Comparison of ENCODE assay signal across 27 cellular contexts in the genomic region with DNA sequence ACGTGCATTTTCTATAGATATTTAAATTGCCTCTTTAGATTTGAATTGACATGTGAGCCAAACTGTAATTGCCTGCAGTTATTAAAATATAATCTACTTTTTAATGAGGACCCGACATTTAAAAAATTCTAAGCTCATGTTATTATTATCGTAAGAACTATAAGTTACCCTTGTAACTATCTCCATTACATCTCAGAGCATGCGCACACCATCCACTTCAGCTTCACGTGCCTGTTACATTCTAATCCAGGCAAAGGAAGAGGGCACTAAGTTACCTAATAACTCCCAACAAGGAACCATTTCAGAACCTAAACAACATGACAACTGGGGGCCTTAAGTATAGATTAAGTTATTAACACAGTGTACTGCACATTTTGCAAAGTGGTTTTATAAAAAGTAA.
"Had no signal": no experiment of that assay in that cellular context is flagged by ENCODE, and none has a peak within 500 bp of the region (broad histone marks: within the 10 kb centered on the region; RNA-seq: fewer than 3 reads in every experiment).

No MANE protein-coding gene starts in this region.

- H3K9me3 ChIP-seq: suprapubic skin, testis, thoracic aorta, thyroid gland, tibial artery, tibial nerve, upper lobe of left lung, upper lobe of right lung, uterus, vagina had no signal

- H3K36me3 ChIP-seq: stomach, suprapubic skin, thoracic aorta, thyroid gland, tibial artery, tibial nerve, transverse colon, upper lobe of left lung, upper lobe of right lung, uterus, vagina had no signal

- H3K4me1 ChIP-seq: stomach, suprapubic skin, testis, thyroid gland, tibial artery, tibial nerve, transverse colon, upper lobe of left lung, upper lobe of right lung, uterus, vagina had no signal

- DNase-seq: stimulated activated CD4-positive, alpha-beta T cell treated with anti-CD3 and anti-CD28 coated beads, Interleukin-2, amount 100 ng/mL, for 48 hours; stimulated activated CD4-positive, alpha-beta T cell treated with anti-CD3 and anti-CD28 coated beads, Interleukin-4, amount 100 ng/mL, for 1 hour; stimulated activated CD4-positive, alpha-beta T cell treated with anti-CD3 and anti-CD28 coated beads, Interleukin-4, amount 100 ng/mL, for 24 hours; stimulated activated CD4-positive, alpha-beta T cell treated with anti-CD3 and anti-CD28 coated beads, Interleukin-4, amount 100 ng/mL, for 4 hours; stimulated activated CD8-positive, alpha-beta memory T cell treated with anti-CD3 and anti-CD28 coated beads, Interleukin-4, amount 100 ng/mL, for 48 hours; stimulated activated naive B cell treated with anti-CD40 and anti-IgM and Interleukin-4, amounts not matched to agents 10 μg/mL and 1 μg/mL and 100 μg/mL, for 72 hours; stimulated activated naive CD4-positive, alpha-beta T cell; stimulated activated naive CD4-positive, alpha-beta T cell treated with Interleukin-2 at 50 U/mL for 16 hours; stimulated activated naive CD8-positive, alpha-beta T cell treated with anti-CD3 and anti-CD28 coated beads, Interleukin-15, amount 100 ng/mL, for 72 hours; stimulated activated naive CD8-positive, alpha-beta T cell treated with anti-CD3 and anti-CD28 coated beads, Interleukin-15, Interleukin-2, amounts not matched to agents 100 U/mL and 50 U/mL, for 24 hours; stomach; substantia nigra; testis; thyroid gland; tibial artery; transverse colon; trophoblast cell; upper lobe of left lung; upper lobe of right lung; uterus had no signal

- H3K27ac ChIP-seq: stomach, suprapubic skin, testis, thoracic aorta, thyroid gland, tibial artery, tibial nerve, transverse colon, upper lobe of left lung, upper lobe of right lung, uterus, vagina had no signal

- FAIRE-seq: urothelium cell line had no signal

- H3K27me3 ChIP-seq: stomach, suprapubic skin, testis, thyroid gland, tibial artery, tibial nerve, transverse colon, upper lobe of left lung, upper lobe of right lung, uterus, vagina had no signal

- H3K4me3 ChIP-seq: stomach, suprapubic skin, testis, thoracic aorta, thyroid gland, tibial artery, tibial nerve, transverse colon, upper lobe of left lung, upper lobe of right lung, uterus, vagina had no signal

- ATAC-seq: stimulated activated effector memory CD8-positive, alpha-beta T cell treated with anti-CD3 and anti-CD28 coated beads, Interleukin-12 subunit alpha, Interleukin-12 subunit beta, amount 100 ng/mL, for 72 hours; stimulated activated memory B cell treated with anti-CD40 and anti-IgM and Interleukin-4, amounts not matched to agents 10 μg/mL and 1 μg/mL and 100 μg/mL, for 72 hours; stimulated activated naive B cell treated with anti-CD40 and anti-IgM and Interleukin-4, amounts not matched to agents 10 μg/mL and 1 μg/mL and 100 μg/mL, for 72 hours; stimulated activated naive CD8-positive, alpha-beta T cell treated with anti-CD3 and anti-CD28 coated beads, Interleukin-15, amount 100 ng/mL, for 72 hours; stimulated activated naive CD8-positive, alpha-beta T cell treated with anti-CD3 and anti-CD28 coated beads, Interleukin-15, Interleukin-2, amounts not matched to agents 100 U/mL and 50 U/mL, for 24 hours; upper lobe of right lung had no signal
